ENCODE assay signal across 2 cellular contexts in the genomic region with DNA sequence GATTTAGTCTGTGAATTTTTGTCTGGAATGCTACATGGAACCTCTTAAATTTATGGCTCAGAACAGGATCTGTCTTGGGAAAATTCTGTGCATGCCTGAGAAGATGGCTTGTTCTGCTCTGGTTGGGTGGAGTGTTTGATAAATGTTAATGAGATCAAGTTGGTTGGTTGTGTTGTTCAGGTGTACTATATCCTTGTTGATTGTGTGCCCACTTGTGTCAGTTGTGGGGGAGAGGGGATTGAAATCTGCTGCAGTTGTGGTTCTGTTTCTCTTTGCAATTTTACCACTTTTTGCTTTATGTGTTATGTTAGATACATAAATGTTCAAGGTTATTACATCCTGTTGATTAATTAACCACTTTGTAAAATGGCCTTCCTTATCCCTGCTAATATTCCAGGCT. TPM values are rescaled to one million over a fixed set of nuclear protein-coding genes. Genes with fewer than 3 reads are reported as not detected.
"Had no signal": no experiment of that assay in that cellular context is flagged by ENCODE, and none has a peak within 500 bp of the region (broad histone marks: within the 10 kb centered on the region; RNA-seq: fewer than 3 reads in every experiment).

No MANE protein-coding gene starts in this region.

RNA-seq across cellular contexts. Expression of gene SPDYE6, which starts 13.8 kb away (rescaled TPM):
- total RNA-seq: G401, GM12878 had no signal
